1 cellular context compared by ENCODE assay signal in genomic region chr3:47870156-47870555, GRCh38.
TF ChIP-seq lines count a peak whose summit lies in the region.

No MANE protein-coding gene starts in this region.

TF ChIP-seq in IMR-90, 13 proteins besides CTCF, POLR2A, EP300 and RAD21 (continued from another document):
- TF ChIP-seq USF2 (IDR thresholded peaks at IDR 0.05; ENCODE audit: low read depth, low read length): no peak
- TF ChIP-seq CEBPB (IDR thresholded peaks at IDR 0.05; ENCODE audit: low read depth, low read length): no peak
- TF ChIP-seq SMC3 (IDR thresholded peaks at IDR 0.05; ENCODE audit: low read depth, low read length): no peak
- TF ChIP-seq RCOR1 (IDR thresholded peaks at IDR 0.05; ENCODE audit: insufficient replicate concordance, low read length): no peak
- no peak for TF ChIP-seq CHD1 (IDR thresholded peaks at IDR 0.05; ENCODE audit: low read depth, low read length)
- no peak for TF ChIP-seq MAFK (IDR thresholded peaks at IDR 0.05; ENCODE audit: low read depth, low read length)
- TF ChIP-seq BHLHE40 (IDR thresholded peaks at IDR 0.05; ENCODE audit: low read depth, low read length): no peak
- no peak for TF ChIP-seq RFX5 (IDR thresholded peaks at IDR 0.05; ENCODE audit: low read depth, low read length)
TF ChIP-seq in IMR-90: peak in this region for 0.
